ENCODE assay signal across 7 cellular contexts in the genomic region with DNA sequence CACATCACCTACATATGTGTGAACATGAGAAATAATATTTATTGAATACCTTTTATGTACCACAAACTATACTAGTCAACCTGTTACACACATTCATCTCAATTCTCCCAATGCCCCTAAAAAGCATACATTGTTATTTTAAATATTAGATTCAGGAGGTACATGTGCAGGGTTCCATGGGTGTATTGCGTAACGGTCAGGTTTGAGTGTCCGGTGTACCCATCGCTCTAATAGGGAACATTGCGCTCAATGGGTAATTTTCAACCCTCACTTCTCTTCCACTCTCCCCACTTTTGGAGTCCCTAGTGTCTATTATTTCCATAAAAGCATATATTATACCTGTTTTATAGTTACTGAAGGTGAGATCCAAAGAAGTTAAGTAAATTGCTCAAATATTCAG.
"Had no signal": no experiment of that assay in that cellular context is flagged by ENCODE, and none has a peak within 500 bp of the region (broad histone marks: within the 10 kb centered on the region; RNA-seq: fewer than 3 reads in every experiment).

No MANE protein-coding gene starts in this region.

- H3K9me3 ChIP-seq: HAP-1 had no signal

- H3K27ac Mint-ChIP-seq: GM23338, HFFc6 had no signal

- H3K36me3 ChIP-seq: HAP-1 had no signal

- H3K4me1 Mint-ChIP-seq: GM23338 had no signal

- H3K4me1 ChIP-seq: HAP-1 had no signal

- FAIRE-seq: HTR-8/SVneo had no signal

- DNase-seq: H7, HFFc6, KG1 had no signal

- H2AFZ ChIP-seq: GM23338 had no signal

- H3K4me3 ChIP-seq: GM23338, HAP-1 had no signal

- H3K4me2 ChIP-seq: GM23338 had no signal

- H3K4me3 Mint-ChIP-seq: GM23338, HFFc6 had no signal

- ATAC-seq: GM23338, HCT116 had no signal

- H3K9me3 Mint-ChIP-seq: GM23338, HFFc6 had no signal
